In the genomic region with DNA sequence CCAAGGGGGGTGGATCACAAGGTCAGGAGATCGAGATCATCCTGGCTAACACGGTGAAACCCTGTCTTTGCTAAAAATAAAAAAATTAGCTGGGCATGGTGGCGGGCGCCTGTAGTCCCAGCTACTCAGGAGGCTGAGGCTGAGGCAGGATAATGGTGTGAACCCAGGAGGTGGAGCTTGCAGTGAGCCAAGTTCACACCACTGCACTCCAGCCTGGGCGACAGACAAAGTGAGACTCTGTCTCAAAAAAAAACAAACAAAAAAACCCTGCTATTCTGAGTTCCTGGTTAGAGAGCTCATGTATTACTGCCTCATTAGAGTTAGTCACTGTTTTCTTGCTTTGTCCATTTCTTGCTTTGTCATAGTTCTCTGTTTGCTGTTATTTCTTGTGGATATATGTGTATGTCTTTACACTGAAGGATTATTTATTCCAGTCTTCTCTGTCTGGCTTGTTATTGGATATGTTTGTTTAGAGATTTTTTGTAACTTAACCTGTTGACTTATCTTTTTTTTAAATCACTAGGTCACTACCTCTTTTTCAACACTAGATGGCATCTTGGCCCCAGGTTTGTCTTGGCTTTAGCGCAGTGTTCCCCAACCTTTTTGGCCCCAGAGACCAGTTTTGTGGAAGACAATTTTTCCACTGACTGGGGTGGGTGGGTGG, we compare ENCODE assay signal across 1 cellular context.
TF ChIP-seq lines count a peak whose summit lies in the region.

No MANE protein-coding gene starts in this region.

TF ChIP-seq in GM12878, 131 proteins besides CTCF, POLR2A, EP300 and RAD21:
- TF ChIP-seq, protein P1, sequence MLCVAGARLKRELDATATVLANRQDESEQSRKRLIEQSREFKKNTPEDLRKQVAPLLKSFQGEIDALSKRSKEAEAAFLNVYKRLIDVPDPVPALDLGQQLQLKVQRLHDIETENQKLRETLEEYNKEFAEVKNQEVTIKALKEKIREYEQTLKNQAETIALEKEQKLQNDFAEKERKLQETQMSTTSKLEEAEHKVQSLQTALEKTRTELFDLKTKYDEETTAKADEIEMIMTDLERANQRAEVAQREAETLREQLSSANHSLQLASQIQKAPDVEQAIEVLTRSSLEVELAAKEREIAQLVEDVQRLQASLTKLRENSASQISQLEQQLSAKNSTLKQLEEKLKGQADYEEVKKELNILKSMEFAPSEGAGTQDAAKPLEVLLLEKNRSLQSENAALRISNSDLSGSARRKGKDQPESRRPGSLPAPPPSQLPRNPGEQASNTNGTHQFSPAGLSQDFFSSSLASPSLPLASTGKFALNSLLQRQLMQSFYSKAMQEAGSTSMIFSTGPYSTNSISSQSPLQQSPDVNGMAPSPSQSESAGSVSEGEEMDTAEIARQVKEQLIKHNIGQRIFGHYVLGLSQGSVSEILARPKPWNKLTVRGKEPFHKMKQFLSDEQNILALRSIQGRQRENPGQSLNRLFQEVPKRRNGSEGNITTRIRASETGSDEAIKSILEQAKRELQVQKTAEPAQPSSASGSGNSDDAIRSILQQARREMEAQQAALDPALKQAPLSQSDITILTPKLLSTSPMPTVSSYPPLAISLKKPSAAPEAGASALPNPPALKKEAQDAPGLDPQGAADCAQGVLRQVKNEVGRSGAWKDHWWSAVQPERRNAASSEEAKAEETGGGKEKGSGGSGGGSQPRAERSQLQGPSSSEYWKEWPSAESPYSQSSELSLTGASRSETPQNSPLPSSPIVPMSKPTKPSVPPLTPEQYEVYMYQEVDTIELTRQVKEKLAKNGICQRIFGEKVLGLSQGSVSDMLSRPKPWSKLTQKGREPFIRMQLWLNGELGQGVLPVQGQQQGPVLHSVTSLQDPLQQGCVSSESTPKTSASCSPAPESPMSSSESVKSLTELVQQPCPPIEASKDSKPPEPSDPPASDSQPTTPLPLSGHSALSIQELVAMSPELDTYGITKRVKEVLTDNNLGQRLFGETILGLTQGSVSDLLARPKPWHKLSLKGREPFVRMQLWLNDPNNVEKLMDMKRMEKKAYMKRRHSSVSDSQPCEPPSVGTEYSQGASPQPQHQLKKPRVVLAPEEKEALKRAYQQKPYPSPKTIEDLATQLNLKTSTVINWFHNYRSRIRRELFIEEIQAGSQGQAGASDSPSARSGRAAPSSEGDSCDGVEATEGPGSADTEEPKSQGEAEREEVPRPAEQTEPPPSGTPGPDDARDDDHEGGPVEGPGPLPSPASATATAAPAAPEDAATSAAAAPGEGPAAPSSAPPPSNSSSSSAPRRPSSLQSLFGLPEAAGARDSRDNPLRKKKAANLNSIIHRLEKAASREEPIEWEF (IDR thresholded peaks at IDR 0.05; ENCODE audit: insufficient replicate concordance, low read depth, low read length) = no peak
- peak; percentile 33; the same call in 1 of the 2 replicates for TF ChIP-seq SMC3 (IDR thresholded peaks at IDR 0.05; ENCODE audit: borderline replicate concordance, low read length)
- TF ChIP-seq PAX8 (IDR thresholded peaks at IDR 0.05) = no peak
